1 cellular context compared by ENCODE assay signal in genomic region chr3:67654099-67654831, GRCh38.
TF ChIP-seq lines count a peak whose summit lies in the region.

Gene SUCLG2 (minus strand): TSS chr3:67654612. CDS start chr3:67654586, 26 bp downstream.

TF ChIP-seq in A549, 52 proteins besides CTCF, POLR2A, EP300 and RAD21 (continued from another document):
- TF ChIP-seq BCL3 (IDR thresholded peaks at IDR 0.05) = peak; percentile 74; the same call in 1 of the 3 replicates
- TF ChIP-seq CEBPB (IDR thresholded peaks at IDR 0.05) = no peak
- TF ChIP-seq ZFP36 (IDR thresholded peaks at IDR 0.05; ENCODE audit: borderline replicate concordance, partially characterized antibody) = no peak
- TF ChIP-seq PHF8 (IDR thresholded peaks at IDR 0.05; ENCODE audit: borderline replicate concordance, low read depth) = peak; percentile 45; the same call in 1 of the 2 replicates
- TF ChIP-seq, protein P1, sequence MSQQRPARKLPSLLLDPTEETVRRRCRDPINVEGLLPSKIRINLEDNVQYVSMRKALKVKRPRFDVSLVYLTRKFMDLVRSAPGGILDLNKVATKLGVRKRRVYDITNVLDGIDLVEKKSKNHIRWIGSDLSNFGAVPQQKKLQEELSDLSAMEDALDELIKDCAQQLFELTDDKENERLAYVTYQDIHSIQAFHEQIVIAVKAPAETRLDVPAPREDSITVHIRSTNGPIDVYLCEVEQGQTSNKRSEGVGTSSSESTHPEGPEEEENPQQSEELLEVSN (IDR thresholded peaks at IDR 0.05; ENCODE audit: borderline replicate concordance, low read depth) = 0 out of 2 replicates have a peak, but pooled peaks have one; percentile 39
- TF ChIP-seq NFE2L2 (conservative IDR thresholded peaks at IDR 0.05; ENCODE audit: low read length) = no peak
- TF ChIP-seq MYC (IDR thresholded peaks at IDR 0.05; ENCODE audit: borderline replicate concordance, low read length) = peak; percentile 31; the same call in 1 of the 2 replicates
- no peak for TF ChIP-seq RNF2 (IDR thresholded peaks at IDR 0.05; ENCODE audit: borderline replicate concordance, low read depth)
- TF ChIP-seq TP53 (CRISPR knock-in tag; IDR thresholded peaks at IDR 0.05) = no peak
- TF ChIP-seq CBX2 (IDR thresholded peaks at IDR 0.05; ENCODE audit: borderline replicate concordance, low read depth) = no peak
- TF ChIP-seq GATA3 (IDR thresholded peaks at IDR 0.05; ENCODE audit: borderline replicate concordance) = no peak
